Comparison of ENCODE assay signal across 2 cellular contexts in the genomic region with DNA sequence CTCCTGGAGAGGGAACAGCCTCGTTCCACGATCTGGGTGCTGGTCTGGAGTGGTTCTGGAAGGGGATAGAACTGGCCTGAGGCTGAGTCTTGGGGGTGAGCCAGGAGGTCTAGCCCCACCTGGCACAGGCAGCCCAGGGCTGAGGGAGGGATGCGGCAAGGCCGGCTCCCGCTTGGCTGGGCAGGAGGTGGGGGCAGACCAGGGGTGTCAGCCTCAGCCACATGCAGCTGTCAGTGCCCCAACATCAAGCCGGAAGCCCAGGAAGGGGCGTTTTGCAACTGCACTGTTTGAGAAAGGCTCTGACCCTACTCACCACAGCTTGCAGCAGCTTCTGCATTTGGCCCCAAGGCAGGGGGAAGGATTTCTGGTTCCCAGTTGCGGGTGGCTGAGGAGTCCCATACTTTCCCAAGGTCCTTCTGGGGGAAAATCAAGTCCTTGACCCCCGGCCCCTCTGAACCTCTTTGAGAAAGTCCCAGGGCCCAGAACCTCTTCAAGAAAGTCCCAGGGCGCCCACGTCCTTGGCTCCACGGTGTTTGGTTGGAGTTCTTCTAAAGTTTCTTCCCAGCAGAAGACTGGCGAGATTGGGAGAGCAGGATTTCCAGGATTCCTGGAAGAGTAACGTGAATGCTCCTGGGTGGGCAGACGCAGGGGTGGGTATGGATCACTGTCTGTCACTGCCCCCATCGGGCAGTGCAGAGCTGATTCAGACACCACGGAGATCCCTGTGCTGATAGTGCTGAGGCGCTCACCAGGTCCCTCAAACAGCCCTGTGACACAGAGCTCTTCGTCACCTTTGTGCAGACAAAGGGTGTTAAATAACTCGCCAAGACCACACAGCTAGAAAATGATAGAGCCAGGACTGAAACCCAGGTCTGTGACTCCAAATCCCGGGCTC.
TF ChIP-seq lines count a peak whose summit lies in the region.

No MANE protein-coding gene starts in this region.

TF ChIP-seq in GM12878, 131 proteins besides CTCF, POLR2A, EP300 and RAD21 (continues in another document):
- TF ChIP-seq PAX5 (IDR thresholded peaks at IDR 0.05; ENCODE audit: borderline replicate concordance, low read depth, low read length) = peak; percentile 80; the same call in 1 of the 2 replicates
- TF ChIP-seq MEF2B (IDR thresholded peaks at IDR 0.05; ENCODE audit: partially characterized antibody, poor library complexity, severe bottlenecking) = no peak
- TF ChIP-seq ATF7 (IDR thresholded peaks at IDR 0.05; ENCODE audit: low read depth) = no peak
- TF ChIP-seq TCF12 (IDR thresholded peaks at IDR 0.05; ENCODE audit: low read depth, low read length) = peak; percentile 87
- TF ChIP-seq, protein P1, sequence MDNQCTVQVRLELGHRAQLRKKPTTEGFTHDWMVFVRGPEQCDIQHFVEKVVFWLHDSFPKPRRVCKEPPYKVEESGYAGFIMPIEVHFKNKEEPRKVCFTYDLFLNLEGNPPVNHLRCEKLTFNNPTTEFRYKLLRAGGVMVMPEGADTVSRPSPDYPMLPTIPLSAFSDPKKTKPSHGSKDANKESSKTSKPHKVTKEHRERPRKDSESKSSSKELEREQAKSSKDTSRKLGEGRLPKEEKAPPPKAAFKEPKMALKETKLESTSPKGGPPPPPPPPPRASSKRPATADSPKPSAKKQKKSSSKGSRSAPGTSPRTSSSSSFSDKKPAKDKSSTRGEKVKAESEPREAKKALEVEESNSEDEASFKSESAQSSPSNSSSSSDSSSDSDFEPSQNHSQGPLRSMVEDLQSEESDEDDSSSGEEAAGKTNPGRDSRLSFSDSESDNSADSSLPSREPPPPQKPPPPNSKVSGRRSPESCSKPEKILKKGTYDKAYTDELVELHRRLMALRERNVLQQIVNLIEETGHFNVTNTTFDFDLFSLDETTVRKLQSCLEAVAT (IDR thresholded peaks at IDR 0.05) = no peak
- no peak for TF ChIP-seq MEF2A (IDR thresholded peaks at IDR 0.05; ENCODE audit: insufficient read depth, low read depth, low read length)
- no peak for TF ChIP-seq SIN3A (IDR thresholded peaks at IDR 0.05; ENCODE audit: low read depth, low read length)
- no peak for TF ChIP-seq NBN (IDR thresholded peaks at IDR 0.05)
- peak in 1 of 2 experiments; percentile 38; a peak in 1 of 4 replicates for TF ChIP-seq BHLHE40 (IDR thresholded peaks at IDR 0.05; ENCODE audit: borderline replicate concordance in 1 of 2, low read depth in 2 of 2, low read length in 1 of 2)
- TF ChIP-seq KLF5 (IDR thresholded peaks at IDR 0.05; ENCODE audit: partially characterized antibody) = no peak
- TF ChIP-seq FOXM1 (IDR thresholded peaks at IDR 0.05; ENCODE audit: low read depth, low read length) = no peak
- TF ChIP-seq, protein P2, sequence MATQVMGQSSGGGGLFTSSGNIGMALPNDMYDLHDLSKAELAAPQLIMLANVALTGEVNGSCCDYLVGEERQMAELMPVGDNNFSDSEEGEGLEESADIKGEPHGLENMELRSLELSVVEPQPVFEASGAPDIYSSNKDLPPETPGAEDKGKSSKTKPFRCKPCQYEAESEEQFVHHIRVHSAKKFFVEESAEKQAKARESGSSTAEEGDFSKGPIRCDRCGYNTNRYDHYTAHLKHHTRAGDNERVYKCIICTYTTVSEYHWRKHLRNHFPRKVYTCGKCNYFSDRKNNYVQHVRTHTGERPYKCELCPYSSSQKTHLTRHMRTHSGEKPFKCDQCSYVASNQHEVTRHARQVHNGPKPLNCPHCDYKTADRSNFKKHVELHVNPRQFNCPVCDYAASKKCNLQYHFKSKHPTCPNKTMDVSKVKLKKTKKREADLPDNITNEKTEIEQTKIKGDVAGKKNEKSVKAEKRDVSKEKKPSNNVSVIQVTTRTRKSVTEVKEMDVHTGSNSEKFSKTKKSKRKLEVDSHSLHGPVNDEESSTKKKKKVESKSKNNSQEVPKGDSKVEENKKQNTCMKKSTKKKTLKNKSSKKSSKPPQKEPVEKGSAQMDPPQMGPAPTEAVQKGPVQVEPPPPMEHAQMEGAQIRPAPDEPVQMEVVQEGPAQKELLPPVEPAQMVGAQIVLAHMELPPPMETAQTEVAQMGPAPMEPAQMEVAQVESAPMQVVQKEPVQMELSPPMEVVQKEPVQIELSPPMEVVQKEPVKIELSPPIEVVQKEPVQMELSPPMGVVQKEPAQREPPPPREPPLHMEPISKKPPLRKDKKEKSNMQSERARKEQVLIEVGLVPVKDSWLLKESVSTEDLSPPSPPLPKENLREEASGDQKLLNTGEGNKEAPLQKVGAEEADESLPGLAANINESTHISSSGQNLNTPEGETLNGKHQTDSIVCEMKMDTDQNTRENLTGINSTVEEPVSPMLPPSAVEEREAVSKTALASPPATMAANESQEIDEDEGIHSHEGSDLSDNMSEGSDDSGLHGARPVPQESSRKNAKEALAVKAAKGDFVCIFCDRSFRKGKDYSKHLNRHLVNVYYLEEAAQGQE (IDR thresholded peaks at IDR 0.05; ENCODE audit: low read depth, low read length) = no peak
- TF ChIP-seq PML (IDR thresholded peaks at IDR 0.05; ENCODE audit: low read length) = no peak
- TF ChIP-seq SMARCA5 (IDR thresholded peaks at IDR 0.05) = no peak
- TF ChIP-seq YBX1 (IDR thresholded peaks at IDR 0.05) = no peak
- TF ChIP-seq HDGF (IDR thresholded peaks at IDR 0.05) = peak; percentile 56; the same call in 1 of the 2 replicates
- TF ChIP-seq ZSCAN29 (IDR thresholded peaks at IDR 0.05) = no peak
- no peak for TF ChIP-seq SMC3 (IDR thresholded peaks at IDR 0.05; ENCODE audit: borderline replicate concordance, low read length)
- no peak for TF ChIP-seq JUND (IDR thresholded peaks at IDR 0.05; ENCODE audit: low read depth, low read length)
- TF ChIP-seq, protein P3, sequence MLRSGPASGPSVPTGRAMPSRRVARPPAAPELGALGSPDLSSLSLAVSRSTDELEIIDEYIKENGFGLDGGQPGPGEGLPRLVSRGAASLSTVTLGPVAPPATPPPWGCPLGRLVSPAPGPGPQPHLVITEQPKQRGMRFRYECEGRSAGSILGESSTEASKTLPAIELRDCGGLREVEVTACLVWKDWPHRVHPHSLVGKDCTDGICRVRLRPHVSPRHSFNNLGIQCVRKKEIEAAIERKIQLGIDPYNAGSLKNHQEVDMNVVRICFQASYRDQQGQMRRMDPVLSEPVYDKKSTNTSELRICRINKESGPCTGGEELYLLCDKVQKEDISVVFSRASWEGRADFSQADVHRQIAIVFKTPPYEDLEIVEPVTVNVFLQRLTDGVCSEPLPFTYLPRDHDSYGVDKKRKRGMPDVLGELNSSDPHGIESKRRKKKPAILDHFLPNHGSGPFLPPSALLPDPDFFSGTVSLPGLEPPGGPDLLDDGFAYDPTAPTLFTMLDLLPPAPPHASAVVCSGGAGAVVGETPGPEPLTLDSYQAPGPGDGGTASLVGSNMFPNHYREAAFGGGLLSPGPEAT (IDR thresholded peaks at IDR 0.05; ENCODE audit: low read depth) = 0 out of 2 replicates have a peak, but pooled peaks have one; percentile 11
- TF ChIP-seq CBX3 (IDR thresholded peaks at IDR 0.05; ENCODE audit: borderline replicate concordance, low read depth) = no peak
- TF ChIP-seq RCOR1 (conservative IDR thresholded peaks at IDR 0.05; ENCODE audit: low read depth, low read length) = no peak
- TF ChIP-seq POLR2AphosphoS2 (IDR thresholded peaks at IDR 0.05; ENCODE audit: low read depth, low read length) = no peak
- no peak for TF ChIP-seq MYB (IDR thresholded peaks at IDR 0.05; ENCODE audit: borderline replicate concordance, low read depth, low read length)
- no peak for TF ChIP-seq TARDBP (IDR thresholded peaks at IDR 0.05; ENCODE audit: borderline replicate concordance)
- no peak for TF ChIP-seq ZNF384 (IDR thresholded peaks at IDR 0.05; ENCODE audit: borderline replicate concordance, low read depth, low read length)

TF ChIP-seq in HepG2, 621 proteins besides CTCF, POLR2A, EP300 and RAD21:
- TF ChIP-seq, protein P4, sequence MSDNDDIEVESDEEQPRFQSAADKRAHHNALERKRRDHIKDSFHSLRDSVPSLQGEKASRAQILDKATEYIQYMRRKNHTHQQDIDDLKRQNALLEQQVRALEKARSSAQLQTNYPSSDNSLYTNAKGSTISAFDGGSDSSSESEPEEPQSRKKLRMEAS (IDR thresholded peaks at IDR 0.05) = no peak
- peak; percentile 10; the same call in 1 of the 2 replicates for TF ChIP-seq GABPB1 (CRISPR knock-in tag; IDR thresholded peaks at IDR 0.05)
